ENCODE assay signal across 24 cellular contexts in the genomic region with DNA sequence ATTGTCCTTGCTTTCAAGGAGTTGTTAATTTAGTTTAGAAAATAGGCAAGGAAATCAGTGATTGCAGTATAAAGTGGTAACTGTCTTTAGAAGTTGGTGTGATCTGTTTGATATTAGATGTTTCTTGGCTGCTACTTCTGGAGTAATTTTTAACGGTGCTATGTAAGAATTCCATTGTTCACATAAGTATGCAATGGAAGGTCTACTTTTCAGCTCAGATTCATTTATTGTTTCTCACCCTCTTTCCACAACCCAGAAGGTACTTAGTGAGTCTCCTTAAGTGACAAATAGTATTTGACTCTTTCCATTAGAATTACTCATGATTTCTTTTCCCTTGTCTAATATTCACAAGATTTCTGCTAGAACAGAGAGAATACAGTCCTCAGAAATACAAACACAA.
DNase-seq lines count a peak whose midpoint lies in the region; ATAC-seq and TF ChIP-seq lines count a peak whose summit lies in the region.
"Had no signal": no experiment of that assay in that cellular context is flagged by ENCODE, and none has a peak within 500 bp of the region (broad histone marks: within the 10 kb centered on the region; RNA-seq: fewer than 3 reads in every experiment).

No MANE protein-coding gene starts in this region.

- intact Hi-C loops in Right ventricle myocardium superior (cut with DNase I): no loop called here

- TF ChIP-seq POLR2A in upper lobe of left lung (IDR thresholded peaks at IDR 0.05): no peak

- TF ChIP-seq EP300 in upper lobe of left lung (IDR thresholded peaks at IDR 0.05): no peak

- H3K79me2 ChIP-seq in hepatocyte: no peaks in the 10 kb centered on the region
- H3K79me2 ChIP-seq in Karpas-422 (ENCODE audit: low read length): no peaks in the 10 kb centered on the region

- peak overlapping the region; percentile 50 for H3K4me2 ChIP-seq in hepatocyte
- H3K4me2 ChIP-seq in Karpas-422 (ENCODE audit: low read depth, low read length, poor library complexity, severe bottlenecking): no peak overlapping the region
- H3K4me2 ChIP-seq: PC-9 had no signal

- H3K9me2 ChIP-seq in hepatocyte (replicated peaks; ENCODE audit: insufficient read depth): no peaks in the 10 kb centered on the region
- no peaks in the 10 kb centered on the region for H3K9me2 ChIP-seq in Karpas-422 (replicated peaks; ENCODE audit: insufficient read depth, low read length)

- H4K20me1 ChIP-seq in hepatocyte (ENCODE audit: insufficient read depth, poor library complexity, severe bottlenecking) (no peaks in the 10 kb centered on the region), Karpas-422 (ENCODE audit: insufficient read depth, low read depth, low read length) (no peaks in the 10 kb centered on the region)

- no peaks in the 10 kb centered on the region for H3K36me3 ChIP-seq in hepatocyte (replicated peaks; ENCODE audit: insufficient read depth, low read depth)
- H3K36me3 ChIP-seq in Karpas-422 (ENCODE audit: insufficient read depth, low read length): no peaks in the 10 kb centered on the region
- H3K36me3 ChIP-seq in upper lobe of left lung: no peaks in the 10 kb centered on the region
- H3K36me3 ChIP-seq: upper lobe of right lung had no signal

- 83% methylated on average over 1 of the region's 1 CpG for WGBS in hepatocyte (ENCODE audit: low lambda C conversion rate, missing lambda C conversion rate)
- WGBS in upper lobe of left lung, 2 donors: 33 to 37% methylated on average over 1 of the region's 1 CpG

- H3K4me3 ChIP-seq in hepatocyte (no peak overlapping the region), Karpas-422 (ENCODE audit: low read length) (no peak overlapping the region), upper lobe of left lung (no peak overlapping the region)
- H3K4me3 ChIP-seq: dorsolateral prefrontal cortex, PC-9, upper lobe of right lung had no signal

- TF ChIP-seq CTCF in hepatocyte (IDR thresholded peaks at IDR 0.05; ENCODE audit: poor library complexity) (no peak), upper lobe of left lung (IDR thresholded peaks at IDR 0.05) (no peak)

- H2AFZ ChIP-seq in hepatocyte: peak overlapping the region; percentile 17
- no peak overlapping the region for H2AFZ ChIP-seq in Karpas-422 (ENCODE audit: low read length)
- H2AFZ ChIP-seq: PC-9 had no signal

- peak; percentile 26 for DNase-seq in M059J (ENCODE audit: low read depth)
- DNase-seq in hepatocyte (ENCODE audit: low spot score): no peak
- no peak for DNase-seq in NCI-H187 (lab: John Stamatoyannopoulos, UW)
- DNase-seq in Karpas-422: no peak
- DNase-seq in Right ventricle myocardium superior: no peak
- DNase-seq in upper lobe of left lung: no peak
- DNase-seq: ACHN; activated CD4-positive, alpha-beta T cell treated with anti-CD3 and anti-CD28 coated beads, Interleukin-2, amount 10 ng/mL, durations not matched to agents 24 days and 14 days; activated gamma-delta T cell; activated naive CD8-positive, alpha-beta T cell treated with anti-CD3 and anti-CD28 coated beads, Interleukin-2, amount 50 U/mL, for 24 hours; activated T-cell treated with anti-CD3 and anti-CD28 coated beads, Interleukin-2, amount 50 U/mL, for 1 hour; DMS53; dorsolateral prefrontal cortex; islet precursor cell; naive thymus-derived CD8-positive, alpha-beta T cell; NCI-H1092; NCI-H1930; occipital lobe; PC-9; small intestine; upper lobe of right lung had no signal

- H3K9me3 ChIP-seq in hepatocyte (ENCODE audit: low read depth): no peaks in the 10 kb centered on the region
- no peaks in the 10 kb centered on the region for H3K9me3 ChIP-seq in Karpas-422 (ENCODE audit: low read length)
- H3K9me3 ChIP-seq in upper lobe of left lung: no peaks in the 10 kb centered on the region
- H3K9me3 ChIP-seq: upper lobe of right lung had no signal

- ATAC-seq in GM18508 (IDR thresholded peaks at IDR 0.05; ENCODE audit: insufficient read depth, unreplicated experiment) (peak; percentile 11), HG03097 (IDR thresholded peaks at IDR 0.05; ENCODE audit: low FRiP score, unreplicated experiment) (peak; percentile 13), Right ventricle myocardium superior (ENCODE audit: poor library complexity) (no peak), upper lobe of left lung (ENCODE audit: low FRiP score in 2 of 2) (no peak)
- ATAC-seq: activated naive CD8-positive, alpha-beta T cell treated with anti-CD3 and anti-CD28 coated beads, Interleukin-2, amount 50 U/mL, for 24 hours; naive thymus-derived CD8-positive, alpha-beta T cell; Right ventricle myocardium inferior; upper lobe of right lung had no signal

- H3K27me3 ChIP-seq in hepatocyte (no peaks in the 10 kb centered on the region), Karpas-422 (ENCODE audit: low read length) (no peaks in the 10 kb centered on the region), upper lobe of left lung (no peaks in the 10 kb centered on the region)
- H3K27me3 ChIP-seq: upper lobe of right lung had no signal

- peaks cover 10% of the 10 kb centered on the region for H3K4me1 ChIP-seq in hepatocyte (ENCODE audit: insufficient read depth)
- no peaks in the 10 kb centered on the region for H3K4me1 ChIP-seq in Karpas-422 (ENCODE audit: low read length)
- no peaks in the 10 kb centered on the region for H3K4me1 ChIP-seq in upper lobe of left lung
- H3K4me1 ChIP-seq: upper lobe of right lung had no signal

- no peak overlapping the region for H3K9ac ChIP-seq in Karpas-422 (ENCODE audit: low read length)

- peak overlapping the region; percentile 47 for H3K27ac ChIP-seq in hepatocyte
- no peak overlapping the region for H3K27ac ChIP-seq in Karpas-422 (ENCODE audit: low read length)
- H3K27ac ChIP-seq in upper lobe of left lung: no peak overlapping the region
- H3K27ac ChIP-seq: dorsolateral prefrontal cortex, PC-9, upper lobe of right lung had no signal

Comparison
In these comparisons a context has a peak if more than half of its experiments do, and no peak if none do; other contexts are left out.
1. ATAC-seq: peak in GM18508 (single experiment) and HG03097 (single experiment); none in Right ventricle myocardium superior (single experiment) and upper lobe of left lung (0 of 2).